Comparison of ENCODE assay signal across 1 cellular context in the genomic region with DNA sequence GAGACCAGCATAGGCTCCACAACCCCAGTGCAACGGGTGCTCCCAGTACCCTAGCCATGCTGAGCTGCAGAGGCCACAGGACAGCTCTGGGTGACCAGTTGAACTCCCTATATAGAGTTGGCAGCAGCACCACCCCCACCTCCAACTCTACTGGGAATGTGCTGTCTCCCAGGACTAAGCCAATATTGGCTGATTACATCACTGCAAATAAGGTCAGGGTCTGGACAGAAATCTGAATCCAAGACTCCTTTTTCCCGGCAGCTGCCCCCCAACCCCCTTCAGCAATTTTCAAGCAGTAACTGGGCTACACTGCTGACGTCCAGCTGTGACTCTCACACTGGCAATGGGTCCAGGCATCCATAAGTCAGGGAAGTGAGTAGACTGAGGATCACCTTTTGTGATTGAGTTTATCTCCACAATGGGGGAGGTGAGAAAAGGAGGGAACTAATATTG.
TF ChIP-seq lines count a peak whose summit lies in the region.

A gene with protein sequence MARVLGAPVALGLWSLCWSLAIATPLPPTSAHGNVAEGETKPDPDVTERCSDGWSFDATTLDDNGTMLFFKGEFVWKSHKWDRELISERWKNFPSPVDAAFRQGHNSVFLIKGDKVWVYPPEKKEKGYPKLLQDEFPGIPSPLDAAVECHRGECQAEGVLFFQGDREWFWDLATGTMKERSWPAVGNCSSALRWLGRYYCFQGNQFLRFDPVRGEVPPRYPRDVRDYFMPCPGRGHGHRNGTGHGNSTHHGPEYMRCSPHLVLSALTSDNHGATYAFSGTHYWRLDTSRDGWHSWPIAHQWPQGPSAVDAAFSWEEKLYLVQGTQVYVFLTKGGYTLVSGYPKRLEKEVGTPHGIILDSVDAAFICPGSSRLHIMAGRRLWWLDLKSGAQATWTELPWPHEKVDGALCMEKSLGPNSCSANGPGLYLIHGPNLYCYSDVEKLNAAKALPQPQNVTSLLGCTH (minus strand): TSS at position 82 of the 453 bp plus-strand sequence. CDS start 24 bp downstream, at position 58.

TF ChIP-seq in HepG2, 621 proteins besides CTCF, POLR2A, EP300 and RAD21 (continued from another document):
- TF ChIP-seq, protein P1, sequence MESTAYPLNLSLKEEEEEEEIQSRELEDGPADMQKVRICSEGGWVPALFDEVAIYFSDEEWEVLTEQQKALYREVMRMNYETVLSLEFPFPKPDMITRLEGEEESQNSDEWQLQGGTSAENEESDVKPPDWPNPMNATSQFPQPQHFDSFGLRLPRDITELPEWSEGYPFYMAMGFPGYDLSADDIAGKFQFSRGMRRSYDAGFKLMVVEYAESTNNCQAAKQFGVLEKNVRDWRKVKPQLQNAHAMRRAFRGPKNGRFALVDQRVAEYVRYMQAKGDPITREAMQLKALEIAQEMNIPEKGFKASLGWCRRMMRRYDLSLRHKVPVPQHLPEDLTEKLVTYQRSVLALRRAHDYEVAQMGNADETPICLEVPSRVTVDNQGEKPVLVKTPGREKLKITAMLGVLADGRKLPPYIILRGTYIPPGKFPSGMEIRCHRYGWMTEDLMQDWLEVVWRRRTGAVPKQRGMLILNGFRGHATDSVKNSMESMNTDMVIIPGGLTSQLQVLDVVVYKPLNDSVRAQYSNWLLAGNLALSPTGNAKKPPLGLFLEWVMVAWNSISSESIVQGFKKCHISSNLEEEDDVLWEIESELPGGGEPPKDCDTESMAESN (CRISPR knock-in tag; conservative IDR thresholded peaks at IDR 0.05): 0 out of 2 replicates have a peak, but pooled peaks have one; percentile 29
- peak; percentile 21; the same call in 1 of the 2 replicates for TF ChIP-seq ZNF350 (CRISPR knock-in tag; IDR thresholded peaks at IDR 0.05; ENCODE audit: borderline replicate concordance, low read depth)
- no peak for TF ChIP-seq CCAR2 (optimal IDR thresholded peaks at IDR 0.05; ENCODE audit: low read depth, low read length)
- no peak for TF ChIP-seq MIER2 (CRISPR knock-in tag; IDR thresholded peaks at IDR 0.05)
- 0 out of 2 replicates have a peak, but pooled peaks have one; percentile 33 for TF ChIP-seq IRF2 (CRISPR knock-in tag; IDR thresholded peaks at IDR 0.05)
- TF ChIP-seq, protein P2, sequence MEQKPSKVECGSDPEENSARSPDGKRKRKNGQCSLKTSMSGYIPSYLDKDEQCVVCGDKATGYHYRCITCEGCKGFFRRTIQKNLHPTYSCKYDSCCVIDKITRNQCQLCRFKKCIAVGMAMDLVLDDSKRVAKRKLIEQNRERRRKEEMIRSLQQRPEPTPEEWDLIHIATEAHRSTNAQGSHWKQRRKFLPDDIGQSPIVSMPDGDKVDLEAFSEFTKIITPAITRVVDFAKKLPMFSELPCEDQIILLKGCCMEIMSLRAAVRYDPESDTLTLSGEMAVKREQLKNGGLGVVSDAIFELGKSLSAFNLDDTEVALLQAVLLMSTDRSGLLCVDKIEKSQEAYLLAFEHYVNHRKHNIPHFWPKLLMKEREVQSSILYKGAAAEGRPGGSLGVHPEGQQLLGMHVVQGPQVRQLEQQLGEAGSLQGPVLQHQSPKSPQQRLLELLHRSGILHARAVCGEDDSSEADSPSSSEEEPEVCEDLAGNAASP (CRISPR knock-in tag; IDR thresholded peaks at IDR 0.05; ENCODE audit: borderline replicate concordance): peak; percentile 59; the same call in 1 of the 2 replicates
- peak; percentile 85 for TF ChIP-seq MTA1 (CRISPR knock-in tag; IDR thresholded peaks at IDR 0.05; ENCODE audit: borderline replicate concordance)
- TF ChIP-seq ATF7 (IDR thresholded peaks at IDR 0.05): no peak
- TF ChIP-seq ATF7 (CRISPR knock-in tag; IDR thresholded peaks at IDR 0.05): no peak
- TF ChIP-seq ZNF263 (CRISPR knock-in tag; IDR thresholded peaks at IDR 0.05): peak; percentile 54; the same call in 1 of the 2 replicates
- TF ChIP-seq, protein P3, sequence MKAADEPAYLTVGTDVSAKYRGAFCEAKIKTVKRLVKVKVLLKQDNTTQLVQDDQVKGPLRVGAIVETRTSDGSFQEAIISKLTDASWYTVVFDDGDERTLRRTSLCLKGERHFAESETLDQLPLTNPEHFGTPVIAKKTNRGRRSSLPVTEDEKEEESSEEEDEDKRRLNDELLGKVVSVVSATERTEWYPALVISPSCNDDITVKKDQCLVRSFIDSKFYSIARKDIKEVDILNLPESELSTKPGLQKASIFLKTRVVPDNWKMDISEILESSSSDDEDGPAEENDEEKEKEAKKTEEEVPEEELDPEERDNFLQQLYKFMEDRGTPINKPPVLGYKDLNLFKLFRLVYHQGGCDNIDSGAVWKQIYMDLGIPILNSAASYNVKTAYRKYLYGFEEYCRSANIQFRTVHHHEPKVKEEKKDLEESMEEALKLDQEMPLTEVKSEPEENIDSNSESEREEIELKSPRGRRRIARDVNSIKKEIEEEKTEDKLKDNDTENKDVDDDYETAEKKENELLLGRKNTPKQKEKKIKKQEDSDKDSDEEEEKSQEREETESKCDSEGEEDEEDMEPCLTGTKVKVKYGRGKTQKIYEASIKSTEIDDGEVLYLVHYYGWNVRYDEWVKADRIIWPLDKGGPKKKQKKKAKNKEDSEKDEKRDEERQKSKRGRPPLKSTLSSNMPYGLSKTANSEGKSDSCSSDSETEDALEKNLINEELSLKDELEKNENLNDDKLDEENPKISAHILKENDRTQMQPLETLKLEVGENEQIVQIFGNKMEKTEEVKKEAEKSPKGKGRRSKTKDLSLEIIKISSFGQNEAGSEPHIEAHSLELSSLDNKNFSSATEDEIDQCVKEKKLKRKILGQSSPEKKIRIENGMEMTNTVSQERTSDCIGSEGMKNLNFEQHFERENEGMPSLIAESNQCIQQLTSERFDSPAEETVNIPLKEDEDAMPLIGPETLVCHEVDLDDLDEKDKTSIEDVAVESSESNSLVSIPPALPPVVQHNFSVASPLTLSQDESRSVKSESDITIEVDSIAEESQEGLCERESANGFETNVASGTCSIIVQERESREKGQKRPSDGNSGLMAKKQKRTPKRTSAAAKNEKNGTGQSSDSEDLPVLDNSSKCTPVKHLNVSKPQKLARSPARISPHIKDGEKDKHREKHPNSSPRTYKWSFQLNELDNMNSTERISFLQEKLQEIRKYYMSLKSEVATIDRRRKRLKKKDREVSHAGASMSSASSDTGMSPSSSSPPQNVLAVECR (CRISPR knock-in tag; IDR thresholded peaks at IDR 0.05; ENCODE audit: borderline replicate concordance): peak; percentile 35; the same call in 1 of the 2 replicates
- TF ChIP-seq MAZ (IDR thresholded peaks at IDR 0.05; ENCODE audit: borderline replicate concordance, low read depth, low read length): peak; percentile 36; the same call in 1 of the 2 replicates
- peak; percentile 74; the same call in 1 of the 2 replicates for TF ChIP-seq MAZ (CRISPR knock-in tag; IDR thresholded peaks at IDR 0.05; ENCODE audit: low read depth)
- TF ChIP-seq, protein P4, sequence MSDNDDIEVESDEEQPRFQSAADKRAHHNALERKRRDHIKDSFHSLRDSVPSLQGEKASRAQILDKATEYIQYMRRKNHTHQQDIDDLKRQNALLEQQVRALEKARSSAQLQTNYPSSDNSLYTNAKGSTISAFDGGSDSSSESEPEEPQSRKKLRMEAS (IDR thresholded peaks at IDR 0.05): no peak
- TF ChIP-seq FOXP1 (IDR thresholded peaks at IDR 0.05): no peak
- peak; percentile 48; the same call in 1 of the 2 replicates for TF ChIP-seq FOXP1 (CRISPR knock-in tag; IDR thresholded peaks at IDR 0.05)
- TF ChIP-seq CHD2 (IDR thresholded peaks at IDR 0.05; ENCODE audit: low read depth, low read length): no peak
- no peak for TF ChIP-seq STAT5B (CRISPR knock-in tag; IDR thresholded peaks at IDR 0.05)
- no peak for TF ChIP-seq MYC (CRISPR knock-in tag; IDR thresholded peaks at IDR 0.05; ENCODE audit: borderline replicate concordance)
- TF ChIP-seq SRSF9 (IDR thresholded peaks at IDR 0.05; ENCODE audit: borderline replicate concordance, insufficient read depth, low read depth, low read length, poor library complexity, severe bottlenecking): no peak
- TF ChIP-seq ZFP62 (CRISPR knock-in tag; IDR thresholded peaks at IDR 0.05): no peak
- no peak for TF ChIP-seq ZNF431 (CRISPR knock-in tag; IDR thresholded peaks at IDR 0.05; ENCODE audit: borderline replicate concordance, low read depth)
- TF ChIP-seq ZFP37 (CRISPR knock-in tag; IDR thresholded peaks at IDR 0.05; ENCODE audit: borderline replicate concordance): no peak
- TF ChIP-seq SIX4 (CRISPR knock-in tag; IDR thresholded peaks at IDR 0.05): peak; percentile 95
- TF ChIP-seq NR2F6 (IDR thresholded peaks at IDR 0.05): peak; percentile 76
- TF ChIP-seq NR2F6 (CRISPR knock-in tag; IDR thresholded peaks at IDR 0.05): peak; percentile 82
- TF ChIP-seq, protein P5, sequence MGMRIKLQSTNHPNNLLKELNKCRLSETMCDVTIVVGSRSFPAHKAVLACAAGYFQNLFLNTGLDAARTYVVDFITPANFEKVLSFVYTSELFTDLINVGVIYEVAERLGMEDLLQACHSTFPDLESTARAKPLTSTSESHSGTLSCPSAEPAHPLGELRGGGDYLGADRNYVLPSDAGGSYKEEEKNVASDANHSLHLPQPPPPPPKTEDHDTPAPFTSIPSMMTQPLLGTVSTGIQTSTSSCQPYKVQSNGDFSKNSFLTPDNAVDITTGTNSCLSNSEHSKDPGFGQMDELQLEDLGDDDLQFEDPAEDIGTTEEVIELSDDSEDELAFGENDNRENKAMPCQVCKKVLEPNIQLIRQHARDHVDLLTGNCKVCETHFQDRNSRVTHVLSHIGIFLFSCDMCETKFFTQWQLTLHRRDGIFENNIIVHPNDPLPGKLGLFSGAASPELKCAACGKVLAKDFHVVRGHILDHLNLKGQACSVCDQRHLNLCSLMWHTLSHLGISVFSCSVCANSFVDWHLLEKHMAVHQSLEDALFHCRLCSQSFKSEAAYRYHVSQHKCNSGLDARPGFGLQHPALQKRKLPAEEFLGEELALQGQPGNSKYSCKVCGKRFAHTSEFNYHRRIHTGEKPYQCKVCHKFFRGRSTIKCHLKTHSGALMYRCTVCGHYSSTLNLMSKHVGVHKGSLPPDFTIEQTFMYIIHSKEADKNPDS (CRISPR knock-in tag; IDR thresholded peaks at IDR 0.05): no peak
- TF ChIP-seq TRIM24 (CRISPR knock-in tag; IDR thresholded peaks at IDR 0.05): no peak
- peak; percentile 46; the same call in 1 of the 2 replicates for TF ChIP-seq ZNF292 (CRISPR knock-in tag; IDR thresholded peaks at IDR 0.05; ENCODE audit: borderline replicate concordance, low read depth)
- no peak; the same call in 1 of the 2 replicates for TF ChIP-seq JUND (CRISPR knock-in tag; IDR thresholded peaks at IDR 0.05)
- TF ChIP-seq HNRNPK (IDR thresholded peaks at IDR 0.05; ENCODE audit: low read depth, low read length, poor library complexity, severe bottlenecking): no peak
- peak; percentile 78 for TF ChIP-seq SKI (IDR thresholded peaks at IDR 0.05; ENCODE audit: partially characterized antibody)
- 0 out of 2 replicates have a peak, but pooled peaks have one; percentile 43 for TF ChIP-seq ISL2 (CRISPR knock-in tag; IDR thresholded peaks at IDR 0.05)
- no peak for TF ChIP-seq PTBP1 (IDR thresholded peaks at IDR 0.05; ENCODE audit: low read depth, low read length, poor library complexity, severe bottlenecking)
- no peak for TF ChIP-seq ZNF720 (CRISPR knock-in tag; IDR thresholded peaks at IDR 0.05)
- 0 out of 2 replicates have a peak, but pooled peaks have one; percentile 25 for TF ChIP-seq SMAD3 (CRISPR knock-in tag; IDR thresholded peaks at IDR 0.05)
- peak; percentile 87 for TF ChIP-seq RARA (CRISPR knock-in tag; IDR thresholded peaks at IDR 0.05)
- TF ChIP-seq SATB2 (CRISPR knock-in tag; IDR thresholded peaks at IDR 0.05): no peak
- TF ChIP-seq, protein P6, sequence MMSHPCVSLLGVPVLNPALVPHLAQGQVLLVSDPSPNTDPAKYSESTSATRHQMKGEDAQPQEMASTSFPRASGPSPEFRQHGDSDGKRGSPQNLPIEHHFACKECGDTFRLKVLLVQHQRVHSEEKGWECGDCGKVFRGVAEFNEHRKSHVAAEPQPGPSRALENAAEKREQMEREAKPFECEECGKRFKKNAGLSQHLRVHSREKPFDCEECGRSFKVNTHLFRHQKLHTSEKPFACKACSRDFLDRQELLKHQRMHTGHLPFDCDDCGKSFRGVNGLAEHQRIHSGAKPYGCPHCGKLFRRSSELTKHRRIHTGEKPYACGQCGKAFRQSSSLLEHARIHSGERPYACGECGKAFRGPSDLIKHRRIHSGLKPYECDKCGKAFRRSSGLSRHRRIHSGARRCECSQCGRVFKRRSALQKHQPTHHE (CRISPR knock-in tag; IDR thresholded peaks at IDR 0.05; ENCODE audit: borderline replicate concordance): no peak
- TF ChIP-seq JUNB (CRISPR knock-in tag; IDR thresholded peaks at IDR 0.05; ENCODE audit: borderline replicate concordance): no peak
- TF ChIP-seq ZBTB7A (CRISPR knock-in tag; IDR thresholded peaks at IDR 0.05): peak; percentile 67; the same call in 1 of the 2 replicates
- TF ChIP-seq, protein P7, sequence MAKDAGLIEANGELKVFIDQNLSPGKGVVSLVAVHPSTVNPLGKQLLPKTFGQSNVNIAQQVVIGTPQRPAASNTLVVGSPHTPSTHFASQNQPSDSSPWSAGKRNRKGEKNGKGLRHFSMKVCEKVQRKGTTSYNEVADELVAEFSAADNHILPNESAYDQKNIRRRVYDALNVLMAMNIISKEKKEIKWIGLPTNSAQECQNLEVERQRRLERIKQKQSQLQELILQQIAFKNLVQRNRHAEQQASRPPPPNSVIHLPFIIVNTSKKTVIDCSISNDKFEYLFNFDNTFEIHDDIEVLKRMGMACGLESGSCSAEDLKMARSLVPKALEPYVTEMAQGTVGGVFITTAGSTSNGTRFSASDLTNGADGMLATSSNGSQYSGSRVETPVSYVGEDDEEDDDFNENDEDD (CRISPR knock-in tag; IDR thresholded peaks at IDR 0.05; ENCODE audit: borderline replicate concordance): no peak
- peak; percentile 45; the same call in 1 of the 2 replicates for TF ChIP-seq NR2C2 (CRISPR knock-in tag; IDR thresholded peaks at IDR 0.05; ENCODE audit: borderline replicate concordance)
- no peak for TF ChIP-seq ZBTB21 (CRISPR knock-in tag; IDR thresholded peaks at IDR 0.05)
- TF ChIP-seq HOXA5 (CRISPR knock-in tag; IDR thresholded peaks at IDR 0.05): peak; percentile 50; the same call in 1 of the 2 replicates
- 0 out of 2 replicates have a peak, but pooled peaks have one; percentile 64 for TF ChIP-seq ZNF205 (CRISPR knock-in tag; IDR thresholded peaks at IDR 0.05)
- TF ChIP-seq SAP130 (CRISPR knock-in tag; IDR thresholded peaks at IDR 0.05; ENCODE audit: low read depth): peak; percentile 32; the same call in 1 of the 2 replicates
- peak; percentile 58; the same call in 1 of the 2 replicates for TF ChIP-seq TARDBP (CRISPR knock-in tag; IDR thresholded peaks at IDR 0.05)
- TF ChIP-seq, protein P8, sequence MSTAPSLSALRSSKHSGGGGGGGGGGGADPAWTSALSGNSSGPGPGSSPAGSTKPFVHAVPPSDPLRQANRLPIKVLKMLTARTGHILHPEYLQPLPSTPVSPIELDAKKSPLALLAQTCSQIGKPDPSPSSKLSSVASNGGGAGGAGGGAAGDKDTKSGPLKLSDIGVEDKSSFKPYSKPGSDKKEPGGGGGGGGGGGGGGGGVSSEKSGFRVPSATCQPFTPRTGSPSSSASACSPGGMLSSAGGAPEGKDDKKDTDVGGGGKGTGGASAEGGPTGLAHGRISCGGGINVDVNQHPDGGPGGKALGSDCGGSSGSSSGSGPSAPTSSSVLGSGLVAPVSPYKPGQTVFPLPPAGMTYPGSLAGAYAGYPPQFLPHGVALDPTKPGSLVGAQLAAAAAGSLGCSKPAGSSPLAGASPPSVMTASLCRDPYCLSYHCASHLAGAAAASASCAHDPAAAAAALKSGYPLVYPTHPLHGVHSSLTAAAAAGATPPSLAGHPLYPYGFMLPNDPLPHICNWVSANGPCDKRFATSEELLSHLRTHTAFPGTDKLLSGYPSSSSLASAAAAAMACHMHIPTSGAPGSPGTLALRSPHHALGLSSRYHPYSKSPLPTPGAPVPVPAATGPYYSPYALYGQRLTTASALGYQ (CRISPR knock-in tag; IDR thresholded peaks at IDR 0.05): no peak
- TF ChIP-seq, protein P9, sequence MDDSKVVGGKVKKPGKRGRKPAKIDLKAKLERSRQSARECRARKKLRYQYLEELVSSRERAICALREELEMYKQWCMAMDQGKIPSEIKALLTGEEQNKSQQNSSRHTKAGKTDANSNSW (CRISPR knock-in tag; IDR thresholded peaks at IDR 0.05; ENCODE audit: borderline replicate concordance): no peak
